ENCODE assay signal across 7 cellular contexts in the genomic region with DNA sequence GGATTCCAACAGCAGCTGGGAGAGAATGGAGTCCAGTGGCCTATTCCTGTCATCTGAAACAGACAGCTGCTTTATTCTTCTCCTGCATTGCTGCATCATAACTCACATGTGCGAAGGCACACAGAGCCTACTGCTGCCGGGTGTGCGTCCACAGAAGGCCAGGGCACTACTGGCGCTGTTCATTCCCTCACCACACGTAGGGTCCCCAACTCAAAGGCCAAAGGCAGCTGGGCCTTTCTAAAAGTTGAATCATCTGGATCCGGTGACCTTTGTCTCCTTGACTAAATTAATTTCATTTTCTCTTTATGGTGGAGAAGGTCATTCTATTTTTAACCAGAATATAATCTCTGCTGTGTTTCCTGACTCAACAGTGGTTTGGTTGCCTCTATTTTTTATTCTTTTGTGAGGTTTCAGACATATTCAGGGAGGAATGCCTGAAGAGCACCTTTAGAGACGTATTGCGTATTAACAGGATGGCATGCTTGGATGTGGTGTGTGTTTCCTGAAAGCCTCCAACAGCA. TPM values are rescaled to one million over a fixed set of nuclear protein-coding genes. Genes with fewer than 3 reads are reported as not detected.
A peak's percentile ranks its signal among the peaks of the same experiment; 100 is the strongest.
DNase-seq lines count a peak whose midpoint lies in the region.
"Had no signal": no experiment of that assay in that cellular context is flagged by ENCODE, and none has a peak within 500 bp of the region (broad histone marks: within the 10 kb centered on the region; RNA-seq: fewer than 3 reads in every experiment).

No MANE protein-coding gene starts in this region.

- H3K27ac ChIP-seq in angular gyrus (ENCODE audit: low read depth, low read length), result peak overlapping the region; percentile 83

- DNase-seq in NCI-H1694 (lab: John Stamatoyannopoulos, UW) (peak; percentile 40), pons (ENCODE audit: low spot score) (peak; percentile 64), cortex of kidney (lab: John Stamatoyannopoulos, UW) (no peak), foreskin melanocyte (no peak), dermis blood vessel endothelial cell (no peak)
- DNase-seq: NCI-H526 treated with DMSO at 0.1 percent for 48 hours had no signal

RNA-seq across cellular contexts. Expression of gene SPATA24, which starts 10.8 kb away (rescaled TPM):
- 8.0 and 10.0 TPM in 2 replicates for total RNA-seq in dermis blood vessel endothelial cell

RNA-seq across cellular contexts. Expression of gene PROB1, which starts 19.8 kb away (rescaled TPM):
- total RNA-seq in dermis blood vessel endothelial cell, result 6.1 and 9.2 TPM in 2 replicates

RNA-seq across cellular contexts. Expression of gene DNAJC18, which starts 24.7 kb away (rescaled TPM):
- total RNA-seq in dermis blood vessel endothelial cell, result 8.6 and 9.0 TPM in 2 replicates

RNA-seq across cellular contexts. Expression of gene MZB1, which starts 24.9 kb away (rescaled TPM):
- 0.14 TPM in 1 of 2 replicates, not detected in the other for total RNA-seq in dermis blood vessel endothelial cell

RNA-seq across cellular contexts. Expression of gene SLC23A1, which starts 31.6 kb away (rescaled TPM):
- not detected in 2 replicates for total RNA-seq in dermis blood vessel endothelial cell

Comparison
In these comparisons a context has a peak if more than half of its experiments do, and no peak if none do; other contexts are left out.
1. DNase-seq: peak in NCI-H1694 (single experiment) and pons (single experiment); none in cortex of kidney (single experiment), foreskin melanocyte (single experiment) and dermis blood vessel endothelial cell (single experiment).